In genomic region chr7:157611341-157611740, GRCh38 we compare ENCODE assay signal across 20 cellular contexts.
A peak's percentile ranks its signal among the peaks of the same experiment; 100 is the strongest.
DNase-seq lines count a peak whose midpoint lies in the region; ATAC-seq lines count a peak whose summit lies in the region.
"Had no signal": no experiment of that assay in that cellular context is flagged by ENCODE, and none has a peak within 500 bp of the region (broad histone marks: within the 10 kb centered on the region; RNA-seq: fewer than 3 reads in every experiment).

No MANE protein-coding gene starts in this region.

- H3K27me3 ChIP-seq in CD4-positive, alpha-beta memory T cell (ENCODE audit: insufficient read depth, low read length), result no peaks in the 10 kb centered on the region
- H3K27me3 ChIP-seq: body of pancreas, foreskin keratinocyte, suprapubic skin had no signal

- no peaks in the 10 kb centered on the region for H3K9me3 Mint-ChIP-seq in activated CD4-positive, alpha-beta T cell treated with anti-CD3 and anti-CD28 coated beads, Interleukin-2, amount 10 ng/mL, durations not matched to agents 7 days and 5 days
- H3K9me3 Mint-ChIP-seq in CD4-positive, alpha-beta memory T cell, result peaks cover 0 to 4% (median 0%) of the 10 kb centered on the region in 8 donors
- H3K9me3 Mint-ChIP-seq in activated naive CD8-positive, alpha-beta T cell treated with anti-CD3 and anti-CD28 coated beads for 36 hours, result no peaks in the 10 kb centered on the region
- H3K9me3 Mint-ChIP-seq in natural killer cell treated with Interleukin-12 subunit alpha and Interleukin-12 subunit beta and Interleukin-15 and Interleukin-18, amount 100 ng/mL, for 72 hours, result no peaks in the 10 kb centered on the region

- peaks cover 8% of the 10 kb centered on the region for H3K4me1 ChIP-seq in CD4-positive, alpha-beta memory T cell (ENCODE audit: insufficient read depth, low read length)
- H3K4me1 ChIP-seq: body of pancreas, foreskin keratinocyte had no signal

- H3K4me3 Mint-ChIP-seq in activated CD4-positive, alpha-beta T cell treated with anti-CD3 and anti-CD28 coated beads, Interleukin-2, amount 10 ng/mL, durations not matched to agents 7 days and 5 days, result peak overlapping the region; percentile 38
- peak overlapping the region; percentile 31 to 71 (median 66) for H3K4me3 Mint-ChIP-seq in CD4-positive, alpha-beta memory T cell
- peak overlapping the region; percentile 25 for H3K4me3 Mint-ChIP-seq in activated naive CD8-positive, alpha-beta T cell treated with anti-CD3 and anti-CD28 coated beads for 36 hours
- H3K4me3 Mint-ChIP-seq in natural killer cell treated with Interleukin-12 subunit alpha and Interleukin-12 subunit beta and Interleukin-15 and Interleukin-18, amount 100 ng/mL, for 72 hours, result peak overlapping the region; percentile 50

- peak overlapping the region; percentile 46 for H3K27ac Mint-ChIP-seq in activated CD4-positive, alpha-beta T cell treated with anti-CD3 and anti-CD28 coated beads, Interleukin-2, amount 10 ng/mL, durations not matched to agents 7 days and 5 days
- H3K27ac Mint-ChIP-seq in CD4-positive, alpha-beta memory T cell, result peak overlapping the region in 3 of 7 donors; percentile 19 to 50 (median 22)
- no peak overlapping the region for H3K27ac Mint-ChIP-seq in activated naive CD8-positive, alpha-beta T cell treated with anti-CD3 and anti-CD28 coated beads for 36 hours
- no peak overlapping the region for H3K27ac Mint-ChIP-seq in natural killer cell treated with Interleukin-12 subunit alpha and Interleukin-12 subunit beta and Interleukin-15 and Interleukin-18, amount 100 ng/mL, for 72 hours

- no peak for DNase-seq in activated CD4-positive, alpha-beta T cell treated with anti-CD3 and anti-CD28 coated beads, Interleukin-2, amount 10 ng/mL, durations not matched to agents 7 days and 5 days
- no peak for DNase-seq in activated CD4-positive, alpha-beta T cell treated with anti-CD3 and anti-CD28 coated beads for 48 hours
- DNase-seq in CD4-positive, alpha-beta memory T cell, result no peak
- DNase-seq in activated naive CD8-positive, alpha-beta T cell treated with anti-CD3 and anti-CD28 coated beads for 36 hours, result no peak
- DNase-seq in natural killer cell treated with Interleukin-12 subunit alpha and Interleukin-12 subunit beta and Interleukin-15 and Interleukin-18, amount 100 ng/mL, for 72 hours (ENCODE audit: low spot score), result no peak
- no peak for DNase-seq in amygdala (lab: John Stamatoyannopoulos, UW)
- no peak for DNase-seq in stimulated activated CD4-positive, alpha-beta T cell treated with anti-CD3 and anti-CD28 coated beads, Interleukin-2, amount 100 ng/mL, for 24 hours
- DNase-seq in stimulated activated CD4-positive, alpha-beta T cell treated with anti-CD3 and anti-CD28 coated beads, Interleukin-4, amount 100 ng/mL, for 4 hours, result no peak
- DNase-seq: activated CD8-positive, alpha-beta memory T cell treated with anti-CD3 and anti-CD28 coated beads, Interleukin-2, amount 50 U/mL, for 48 hours; body of pancreas; Calu3; effector CD8-positive, alpha-beta T cell; foreskin keratinocyte; GM23248; KG1; left ventricle myocardium inferior; NCI-H2171 treated with DMSO at 0.1 percent for 48 hours; occipital lobe had no signal

- ATAC-seq in natural killer cell treated with Interleukin-12 subunit alpha and Interleukin-12 subunit beta and Interleukin-15 and Interleukin-18, amount 100 ng/mL, for 72 hours, result no peak
- ATAC-seq: body of pancreas, foreskin keratinocyte, Right ventricle myocardium inferior had no signal

- no peak overlapping the region for H3K4me3 ChIP-seq in CD4-positive, alpha-beta memory T cell (ENCODE audit: low read length in 2 of 2)
- H3K4me3 ChIP-seq: body of pancreas, GM23248, left ventricle myocardium inferior, suprapubic skin had no signal

- POLR2A ChIA-PET in activated CD4-positive, alpha-beta T cell treated with anti-CD3 and anti-CD28 coated beads, Interleukin-2, amount 10 ng/mL, durations not matched to agents 7 days and 5 days (lab: Charles Lee), result no interaction called here
- POLR2A ChIA-PET in CD4-positive, alpha-beta memory T cell (lab: Charles Lee; ENCODE audit: partially characterized antibody), result interaction anchor here (2.4 to 3.3 kb wide), 2 partner anchors 15 to 109 kb away, joined by 11 to 30 read pairs; no protein-coding TSS in a partner anchor

- peaks cover 30% of the 10 kb centered on the region for H3K4me1 Mint-ChIP-seq in activated CD4-positive, alpha-beta T cell treated with anti-CD3 and anti-CD28 coated beads, Interleukin-2, amount 10 ng/mL, durations not matched to agents 7 days and 5 days
- H3K4me1 Mint-ChIP-seq in CD4-positive, alpha-beta memory T cell, result peaks cover 7 to 21% (median 13%) of the 10 kb centered on the region in 4 donors
- H3K4me1 Mint-ChIP-seq in activated naive CD8-positive, alpha-beta T cell treated with anti-CD3 and anti-CD28 coated beads for 36 hours, result peaks cover 11% of the 10 kb centered on the region
- peaks cover 5 to 6% of the 10 kb centered on the region in 2 donors for H3K4me1 Mint-ChIP-seq in natural killer cell treated with Interleukin-12 subunit alpha and Interleukin-12 subunit beta and Interleukin-15 and Interleukin-18, amount 100 ng/mL, for 72 hours (ENCODE audit: low read depth in 2 of 2)

- H3K36me3 ChIP-seq in CD4-positive, alpha-beta memory T cell (ENCODE audit: insufficient read depth, low read length), result no peaks in the 10 kb centered on the region
- H3K36me3 ChIP-seq: left ventricle myocardium inferior, suprapubic skin had no signal

- H3K9me3 ChIP-seq in CD4-positive, alpha-beta memory T cell (ENCODE audit: control insufficient read depth in 1 of 2, low read length in 2 of 2), result no peaks in the 10 kb centered on the region
- H3K9me3 ChIP-seq: body of pancreas, left ventricle myocardium inferior, suprapubic skin had no signal

- CTCF ChIA-PET in activated CD4-positive, alpha-beta T cell treated with anti-CD3 and anti-CD28 coated beads, Interleukin-2, amount 10 ng/mL, durations not matched to agents 7 days and 5 days (lab: Charles Lee), result no interaction called here
- CTCF ChIA-PET in CD4-positive, alpha-beta memory T cell (lab: Charles Lee; ENCODE audit: partially characterized antibody), result interaction anchor here (3.7 kb wide), 1 partner anchor 15 kb away, joined by 19 read pairs; no protein-coding TSS in a partner anchor

- H3K27me3 Mint-ChIP-seq in activated CD4-positive, alpha-beta T cell treated with anti-CD3 and anti-CD28 coated beads, Interleukin-2, amount 10 ng/mL, durations not matched to agents 7 days and 5 days, result no peaks in the 10 kb centered on the region
- no peaks in the 10 kb centered on the region for H3K27me3 Mint-ChIP-seq in CD4-positive, alpha-beta memory T cell
- H3K27me3 Mint-ChIP-seq in activated naive CD8-positive, alpha-beta T cell treated with anti-CD3 and anti-CD28 coated beads for 36 hours, result no peaks in the 10 kb centered on the region
- H3K27me3 Mint-ChIP-seq in natural killer cell treated with Interleukin-12 subunit alpha and Interleukin-12 subunit beta and Interleukin-15 and Interleukin-18, amount 100 ng/mL, for 72 hours, result peaks cover 0 to 2% of the 10 kb centered on the region in 2 donors

- intact Hi-C loops in CD4-positive, alpha-beta memory T cell (cut with micrococcal nuclease), result loop anchor here (5.0 kb wide), 3 partner anchors 76 to 969 kb away; partner anchors contain the start of gene RNF32

- H3K27ac ChIP-seq in CD4-positive, alpha-beta memory T cell (ENCODE audit: low read depth, low read length), result no peak overlapping the region
- H3K27ac ChIP-seq: body of pancreas, foreskin keratinocyte, GM23248, left ventricle myocardium inferior, suprapubic skin had no signal

- no peaks in the 10 kb centered on the region for H3K36me3 Mint-ChIP-seq in activated CD4-positive, alpha-beta T cell treated with anti-CD3 and anti-CD28 coated beads, Interleukin-2, amount 10 ng/mL, durations not matched to agents 7 days and 5 days (ENCODE audit: low read depth)
- no peaks in the 10 kb centered on the region for H3K36me3 Mint-ChIP-seq in CD4-positive, alpha-beta memory T cell
- H3K36me3 Mint-ChIP-seq in activated naive CD8-positive, alpha-beta T cell treated with anti-CD3 and anti-CD28 coated beads for 36 hours, result no peaks in the 10 kb centered on the region
- no peaks in the 10 kb centered on the region for H3K36me3 Mint-ChIP-seq in natural killer cell treated with Interleukin-12 subunit alpha and Interleukin-12 subunit beta and Interleukin-15 and Interleukin-18, amount 100 ng/mL, for 72 hours
